Comparison of ENCODE assay signal across 8 cellular contexts in the genomic region with DNA sequence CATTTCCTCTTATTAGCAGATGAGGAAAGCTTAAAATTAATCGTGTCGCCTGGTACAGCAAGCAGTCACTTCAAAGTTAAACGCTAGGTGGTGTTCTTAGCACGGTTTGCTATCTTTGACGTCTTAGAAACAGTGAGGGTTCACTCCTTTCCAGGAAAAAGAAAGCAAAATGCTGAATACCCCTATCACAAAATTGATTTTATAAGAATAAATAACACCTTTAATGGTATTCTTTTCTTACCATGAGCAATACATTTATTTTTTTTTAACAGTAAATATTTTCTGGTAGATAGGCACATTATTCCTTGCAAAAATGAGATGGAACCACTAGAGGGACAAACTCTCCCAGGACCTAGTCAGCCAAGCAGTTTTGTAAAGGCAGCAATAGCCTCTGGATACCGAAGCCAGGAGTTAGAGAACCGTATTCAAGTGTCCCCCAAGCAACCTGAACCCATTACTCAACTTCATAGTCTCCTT.
DNase-seq lines count a peak whose midpoint lies in the region; ATAC-seq and TF ChIP-seq lines count a peak whose summit lies in the region.

No MANE protein-coding gene starts in this region.

- H3K9me3 Mint-ChIP-seq in activated CD8-positive, alpha-beta T cell treated with anti-CD3 and anti-CD28 coated beads for 36 hours, result no peaks in the 10 kb centered on the region
- H3K9me3 Mint-ChIP-seq in T-helper 2 cell treated with Interferon-gamma antibody and Interleukin-4, amounts not matched to agents 5 μg/mL and 100 μg/mL, for 36 hours, result no peaks in the 10 kb centered on the region

- no peaks in the 10 kb centered on the region for H3K4me1 Mint-ChIP-seq in activated CD8-positive, alpha-beta T cell treated with anti-CD3 and anti-CD28 coated beads for 36 hours (ENCODE audit: low read depth)
- no peaks in the 10 kb centered on the region for H3K4me1 Mint-ChIP-seq in T-helper 2 cell treated with Interferon-gamma antibody and Interleukin-4, amounts not matched to agents 5 μg/mL and 100 μg/mL, for 36 hours (ENCODE audit: low read depth)

- no peak overlapping the region for H3K27ac Mint-ChIP-seq in activated CD8-positive, alpha-beta T cell treated with anti-CD3 and anti-CD28 coated beads for 36 hours
- no peak overlapping the region for H3K27ac Mint-ChIP-seq in T-helper 2 cell treated with Interferon-gamma antibody and Interleukin-4, amounts not matched to agents 5 μg/mL and 100 μg/mL, for 36 hours

- no peaks in the 10 kb centered on the region for H3K79me2 ChIP-seq in smooth muscle cell (ENCODE audit: low read depth)

- H3K4me1 ChIP-seq in left ventricle myocardium inferior (no peaks in the 10 kb centered on the region), smooth muscle cell (ENCODE audit: low read depth) (no peaks in the 10 kb centered on the region)

- ATAC-seq in Right ventricle myocardium inferior (peak; percentile 79), HG02678 (IDR thresholded peaks at IDR 0.05; ENCODE audit: unreplicated experiment) (peak; percentile 65)
- peak; percentile 51 for ATAC-seq in activated CD8-positive, alpha-beta T cell treated with anti-CD3 and anti-CD28 coated beads for 36 hours

- TF ChIP-seq CTCF in activated CD8-positive, alpha-beta T cell treated with anti-CD3 and anti-CD28 coated beads for 36 hours (IDR thresholded peaks at IDR 0.05), result peak; percentile 71
- TF ChIP-seq CTCF in left ventricle myocardium inferior (IDR thresholded peaks at IDR 0.05; ENCODE audit: borderline replicate concordance) (peak; percentile 87), smooth muscle cell (IDR thresholded peaks at IDR 0.05; ENCODE audit: borderline replicate concordance, insufficient read depth, poor library complexity, severe bottlenecking) (peak; percentile 69)

- H3K27me3 Mint-ChIP-seq in activated CD8-positive, alpha-beta T cell treated with anti-CD3 and anti-CD28 coated beads for 36 hours, result peaks cover 11% of the 10 kb centered on the region
- peaks cover 2% of the 10 kb centered on the region for H3K27me3 Mint-ChIP-seq in T-helper 2 cell treated with Interferon-gamma antibody and Interleukin-4, amounts not matched to agents 5 μg/mL and 100 μg/mL, for 36 hours (ENCODE audit: low read depth)

- H2AFZ ChIP-seq in smooth muscle cell (ENCODE audit: low read depth), result peak overlapping the region; percentile 77

- POLR2A ChIA-PET in activated CD8-positive, alpha-beta T cell treated with anti-CD3 and anti-CD28 coated beads for 36 hours (lab: Charles Lee), result no interaction called here

- no peak overlapping the region for H3K4me3 ChIP-seq in left ventricle myocardium inferior
- peak overlapping the region; percentile 23 for H3K4me3 ChIP-seq in smooth muscle cell

- no peaks in the 10 kb centered on the region for H3K36me3 Mint-ChIP-seq in activated CD8-positive, alpha-beta T cell treated with anti-CD3 and anti-CD28 coated beads for 36 hours (ENCODE audit: low read depth)
- no peaks in the 10 kb centered on the region for H3K36me3 Mint-ChIP-seq in T-helper 2 cell treated with Interferon-gamma antibody and Interleukin-4, amounts not matched to agents 5 μg/mL and 100 μg/mL, for 36 hours (ENCODE audit: low read depth)

- H3K9me3 ChIP-seq in left ventricle myocardium inferior (replicated peaks) (no peaks in the 10 kb centered on the region), smooth muscle cell (replicated peaks; ENCODE audit: low read depth) (no peaks in the 10 kb centered on the region)

- H3K27me3 ChIP-seq in left ventricle myocardium inferior (ENCODE audit: low read depth) (peaks cover 9% of the 10 kb centered on the region), smooth muscle cell (ENCODE audit: low read depth) (no peaks in the 10 kb centered on the region)

- H4K20me1 ChIP-seq in smooth muscle cell (ENCODE audit: low read depth), result no peaks in the 10 kb centered on the region

- no peak overlapping the region for H3K27ac ChIP-seq in left ventricle myocardium inferior (replicated peaks)
- no peak overlapping the region for H3K27ac ChIP-seq in smooth muscle cell (ENCODE audit: low read depth)

- DNase-seq in Right ventricle myocardium inferior (ENCODE audit: missing footprints), result no peak
- no peak for DNase-seq in cardiac septum (ENCODE audit: low spot score)
- peak; percentile 55 for DNase-seq in NCI-H2171 treated with DMSO at 0.1 percent for 48 hours (lab: John Stamatoyannopoulos, UW)
- peak; percentile 22 for DNase-seq in activated CD8-positive, alpha-beta T cell treated with anti-CD3 and anti-CD28 coated beads for 36 hours
- no peak for DNase-seq in left ventricle myocardium inferior
- no peak for DNase-seq in smooth muscle cell (lab: John Stamatoyannopoulos, UW; ENCODE audit: unreplicated experiment)
- DNase-seq in T-helper 2 cell treated with Interferon-gamma antibody and Interleukin-4, amounts not matched to agents 5 μg/mL and 100 μg/mL, for 36 hours (ENCODE audit: low spot score), result no peak

- no peak overlapping the region for H3K9ac ChIP-seq in smooth muscle cell (ENCODE audit: low read depth)

- H3F3A ChIP-seq in smooth muscle cell (ENCODE audit: low read depth), result no peaks in the 10 kb centered on the region

- peak overlapping the region; percentile 77 for H3K4me2 ChIP-seq in smooth muscle cell

- WGBS in smooth muscle cell (ENCODE audit: low lambda C conversion rate), result 5% methylated on average over 7 of the region's 7 CpGs

- no peaks in the 10 kb centered on the region for H3K36me3 ChIP-seq in left ventricle myocardium inferior
- H3K36me3 ChIP-seq in smooth muscle cell (ENCODE audit: low read depth), result no peaks in the 10 kb centered on the region

- CTCF ChIA-PET in activated CD8-positive, alpha-beta T cell treated with anti-CD3 and anti-CD28 coated beads for 36 hours (lab: Charles Lee), result interaction anchor here (0.6 to 3.4 kb wide), 25 partner anchors 8 to 425 kb away, joined by 3 to 19 read pairs (median 4); no protein-coding TSS in a partner anchor

- no peak overlapping the region for H3K4me3 Mint-ChIP-seq in activated CD8-positive, alpha-beta T cell treated with anti-CD3 and anti-CD28 coated beads for 36 hours
- no peak overlapping the region for H3K4me3 Mint-ChIP-seq in T-helper 2 cell treated with Interferon-gamma antibody and Interleukin-4, amounts not matched to agents 5 μg/mL and 100 μg/mL, for 36 hours

- intact Hi-C loops in Right ventricle myocardium inferior (cut with DNase I) (loop anchor here (2.0 kb wide), 2 partner anchors 349 to 581 kb away; no protein-coding TSS in a partner anchor), cardiac septum (cut with DNase I) (loop anchor here (1.0 kb wide), 1 partner anchor 351 kb away; no protein-coding TSS in a partner anchor), left ventricle myocardium inferior (cut with micrococcal nuclease) (loop anchor here (10.0 kb wide), 1 partner anchor 353 kb away; no protein-coding TSS in a partner anchor)
- intact Hi-C loops in activated CD8-positive, alpha-beta T cell treated with anti-CD3 and anti-CD28 coated beads for 36 hours (cut with micrococcal nuclease), result loop anchor here (5.0 to 10.0 kb wide), 2 partner anchors 203 to 351 kb away; no protein-coding TSS in a partner anchor

Comparison
In these comparisons a context has a peak if more than half of its experiments do, and no peak if none do; other contexts are left out.
1. DNase-seq: peak in NCI-H2171 treated with DMSO at 0.1 percent for 48 hours (single experiment) and activated CD8-positive, alpha-beta T cell treated with anti-CD3 and anti-CD28 coated beads for 36 hours (single experiment); none in Right ventricle myocardium inferior (single experiment), cardiac septum (single experiment), left ventricle myocardium inferior (single experiment), smooth muscle cell (single experiment) and T-helper 2 cell treated with Interferon-gamma antibody and Interleukin-4, amounts not matched to agents 5 μg/mL and 100 μg/mL, for 36 hours (single experiment).
2. Peak in every context shown above with its lines, with median percentiles within 50 percentile points of each other: ATAC-seq and CTCF ChIP-seq.